In the genomic region with DNA sequence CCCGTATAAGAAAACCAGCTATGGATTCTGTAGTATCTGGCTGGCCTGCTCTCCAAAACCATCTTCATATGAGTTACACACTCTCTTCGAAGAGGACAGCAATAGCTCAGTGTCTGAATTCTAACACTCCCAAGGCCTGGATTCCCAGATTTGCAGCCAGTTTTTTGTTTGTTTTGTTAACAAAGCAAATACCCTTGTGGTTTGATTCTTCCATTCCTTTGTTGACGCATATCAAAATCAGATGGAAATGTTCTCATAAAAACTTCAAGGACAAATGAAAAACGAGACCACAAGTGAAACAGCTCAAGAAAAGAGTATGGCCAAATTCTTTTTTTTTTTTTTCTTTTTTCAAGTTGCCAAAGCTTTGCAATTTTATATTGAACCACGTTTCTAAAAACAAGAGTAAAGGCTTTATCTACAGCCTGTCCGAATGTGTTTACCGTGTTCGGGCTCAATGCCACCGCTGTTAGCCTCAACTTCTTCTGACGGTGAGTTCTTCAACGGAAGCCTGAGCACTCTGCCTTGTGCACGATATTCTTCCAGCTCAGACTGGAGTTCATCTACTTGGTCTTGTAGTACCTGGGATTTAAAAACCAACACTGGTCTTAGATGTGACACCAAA, we compare ENCODE assay signal across 12 cellular contexts.
A peak's percentile ranks its signal among the peaks of the same experiment; 100 is the strongest.
DNase-seq lines count a peak whose midpoint lies in the region; ATAC-seq and TF ChIP-seq lines count a peak whose summit lies in the region.
"Had no signal": no experiment of that assay in that cellular context is flagged by ENCODE, and none has a peak within 500 bp of the region (broad histone marks: within the 10 kb centered on the region; RNA-seq: fewer than 3 reads in every experiment).

No MANE protein-coding gene starts in this region.

- WGBS in psoas muscle, 3 donors: 90% methylated on average over 12 of the region's 12 CpGs

- H3K36me3 ChIP-seq in psoas muscle (ENCODE audit: insufficient read depth in 1 of 2, low read depth in 1 of 2): peaks cover 11 to 93% of the 10 kb centered on the region in 2 donors

- no peaks in the 10 kb centered on the region for H3K9me3 Mint-ChIP-seq in chondrocyte (ENCODE audit: low read depth)
- no peaks in the 10 kb centered on the region for H3K9me3 Mint-ChIP-seq in T-helper 2 cell treated with Interferon-gamma antibody and Interleukin-4, amounts not matched to agents 5 μg/mL and 100 μg/mL, for 36 hours
- H3K9me3 Mint-ChIP-seq: activated CD4-positive, alpha-beta memory T cell treated with anti-CD3 and anti-CD28 coated beads for 36 hours had no signal

- H3K4me3 Mint-ChIP-seq in chondrocyte (ENCODE audit: unreplicated experiment): no peak overlapping the region
- H3K4me3 Mint-ChIP-seq in T-helper 2 cell treated with Interferon-gamma antibody and Interleukin-4, amounts not matched to agents 5 μg/mL and 100 μg/mL, for 36 hours: no peak overlapping the region
- H3K4me3 Mint-ChIP-seq: activated CD4-positive, alpha-beta memory T cell treated with anti-CD3 and anti-CD28 coated beads for 36 hours had no signal

- peak overlapping the region; percentile 73; the same call in 1 of the 2 replicates for H3K27ac ChIP-seq in C4-2B
- H3K27ac ChIP-seq in psoas muscle: peak overlapping the region; percentile 30

- H3K4me1 Mint-ChIP-seq in chondrocyte (ENCODE audit: low read depth): peaks cover 48% of the 10 kb centered on the region
- peaks cover 8% of the 10 kb centered on the region for H3K4me1 Mint-ChIP-seq in T-helper 2 cell treated with Interferon-gamma antibody and Interleukin-4, amounts not matched to agents 5 μg/mL and 100 μg/mL, for 36 hours (ENCODE audit: low read depth)

- H3K9me3 ChIP-seq in psoas muscle: no peaks in the 10 kb centered on the region

- peak; percentile 97 for DNase-seq in M059J (ENCODE audit: low read depth)
- DNase-seq in chondrocyte (ENCODE audit: low spot score): no peak
- no peak for DNase-seq in psoas muscle
- no peak for DNase-seq in T-helper 2 cell treated with Interferon-gamma antibody and Interleukin-4, amounts not matched to agents 5 μg/mL and 100 μg/mL, for 36 hours (ENCODE audit: low spot score)
- no peak for DNase-seq in NOMO-1 (lab: John Stamatoyannopoulos, UW; ENCODE audit: unreplicated experiment in 2 of 2)
- no peak for DNase-seq in DMS114 treated with DMSO at 0.1 percent for 48 hours (lab: John Stamatoyannopoulos, UW; ENCODE audit: unreplicated experiment)
- DNase-seq: activated CD4-positive, alpha-beta memory T cell treated with anti-CD3 and anti-CD28 coated beads for 36 hours; NCI-H187; trophoblast cell had no signal

- peaks cover 5% of the 10 kb centered on the region for H3K4me1 ChIP-seq in psoas muscle

- H3K27ac Mint-ChIP-seq in chondrocyte (ENCODE audit: unreplicated experiment): peak overlapping the region; percentile 74
- H3K27ac Mint-ChIP-seq in T-helper 2 cell treated with Interferon-gamma antibody and Interleukin-4, amounts not matched to agents 5 μg/mL and 100 μg/mL, for 36 hours: no peak overlapping the region
- H3K27ac Mint-ChIP-seq: activated CD4-positive, alpha-beta memory T cell treated with anti-CD3 and anti-CD28 coated beads for 36 hours had no signal

- TF ChIP-seq CTCF in C4-2B (conservative IDR thresholded peaks at IDR 0.05) (no peak), chondrocyte (IDR thresholded peaks at IDR 0.05) (no peak), psoas muscle (IDR thresholded peaks at IDR 0.05) (no peak)

- no peak for ATAC-seq in psoas muscle
- no peak for ATAC-seq in GM21447 (IDR thresholded peaks at IDR 0.05; ENCODE audit: unreplicated experiment)
- ATAC-seq: Right ventricle myocardium inferior had no signal

- peaks cover 39% of the 10 kb centered on the region for H3K36me3 Mint-ChIP-seq in chondrocyte (ENCODE audit: low read depth)
- peaks cover 69% of the 10 kb centered on the region for H3K36me3 Mint-ChIP-seq in T-helper 2 cell treated with Interferon-gamma antibody and Interleukin-4, amounts not matched to agents 5 μg/mL and 100 μg/mL, for 36 hours (ENCODE audit: low read depth)

- no peaks in the 10 kb centered on the region for H3K27me3 Mint-ChIP-seq in chondrocyte (ENCODE audit: low read depth)
- no peaks in the 10 kb centered on the region for H3K27me3 Mint-ChIP-seq in T-helper 2 cell treated with Interferon-gamma antibody and Interleukin-4, amounts not matched to agents 5 μg/mL and 100 μg/mL, for 36 hours (ENCODE audit: low read depth)
- H3K27me3 Mint-ChIP-seq: activated CD4-positive, alpha-beta memory T cell treated with anti-CD3 and anti-CD28 coated beads for 36 hours had no signal

- no peak overlapping the region for H3K4me3 ChIP-seq in psoas muscle

- intact Hi-C loops in psoas muscle (cut with DNase I): no loop called here

- no peaks in the 10 kb centered on the region for H3K27me3 ChIP-seq in psoas muscle (ENCODE audit: insufficient read depth in 3 of 3, low read length in 2 of 3)
